In the genomic region with DNA sequence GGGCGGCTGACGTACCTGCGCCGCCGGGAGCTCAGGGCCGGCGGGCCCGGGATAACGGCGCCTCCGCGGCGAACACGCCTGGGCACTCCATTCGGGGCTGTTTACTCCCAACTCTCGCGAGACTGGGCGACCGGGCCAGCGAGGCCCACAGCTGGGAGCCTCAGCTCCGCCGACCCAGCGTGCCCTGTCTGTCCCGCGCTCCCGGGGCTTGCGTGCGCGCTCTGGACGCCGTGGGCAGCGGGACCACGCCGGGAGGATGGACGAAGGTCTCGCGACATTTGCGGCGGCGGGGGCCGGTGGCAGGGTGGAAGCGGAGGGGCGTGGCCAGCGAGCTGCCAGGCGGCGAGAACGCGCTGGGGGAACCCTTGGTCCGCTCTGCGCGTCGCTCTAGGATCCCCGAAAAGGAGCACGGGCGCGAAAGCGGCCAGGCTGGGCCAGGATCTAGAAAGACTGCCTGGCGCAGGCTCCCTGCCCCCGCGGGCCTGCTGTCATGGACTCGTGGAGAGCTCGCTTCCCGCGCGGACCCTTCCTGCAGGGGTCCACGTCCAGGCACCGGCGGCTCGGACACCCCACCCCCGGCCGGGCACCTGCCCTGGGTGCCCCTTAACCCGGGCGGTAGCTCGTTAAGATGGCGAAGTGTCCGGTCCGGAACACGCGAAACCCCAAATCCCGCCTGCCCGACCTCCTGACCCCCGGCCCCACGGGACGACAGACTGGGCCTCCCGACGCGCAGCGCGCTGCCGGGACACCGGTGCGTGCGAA, we compare ENCODE assay signal across 8 cellular contexts.
A peak's percentile ranks its signal among the peaks of the same experiment; 100 is the strongest.
DNase-seq lines count a peak whose midpoint lies in the region; ATAC-seq, FAIRE-seq and TF ChIP-seq lines count a peak whose summit lies in the region.

A gene (minus strand): TSS at position 223 of the 762 bp plus-strand sequence. CDS start 15,159 bp downstream, outside the sequence.

- H3K4me1 ChIP-seq in RWPE2 (ENCODE audit: insufficient read depth, poor library complexity, severe bottlenecking) = peaks cover 5% of the 10 kb centered on the region

- 0 out of 2 replicates have a peak, but pooled peaks cover 5% of the 10 kb centered on the region for H3K36me3 ChIP-seq in RWPE2 (ENCODE audit: low read depth)

- H3K4me3 ChIP-seq in RWPE2 (ENCODE audit: severe bottlenecking) (peak within 1 kb of the TSS; percentile 60), fibroblast of pulmonary artery (replicated peaks; ENCODE audit: low read depth, low read length) (peak within 1 kb of the TSS; percentile 95)

- no peaks in the 10 kb centered on the region for H3K9me3 ChIP-seq in RWPE2 (ENCODE audit: severe bottlenecking)

- no peaks in the 10 kb centered on the region for H3K27me3 Mint-ChIP-seq in nephron (ENCODE audit: low read depth)
- no peaks in the 10 kb centered on the region for H3K27me3 Mint-ChIP-seq in stimulated activated naive CD8-positive, alpha-beta T cell treated with anti-CD3 and anti-CD28 coated beads, Interleukin-15, Interleukin-2, amounts not matched to agents 100 ng/mL and 50 ng/mL, for 24 hours

- peak; percentile 98 for DNase-seq in EL
- peak; percentile 97 for DNase-seq in H54 (ENCODE audit: insufficient read length, low spot score)
- peak; percentile 97 for DNase-seq in LoVo (ENCODE audit: low spot score)
- peak; percentile 99 for DNase-seq in RWPE2 (ENCODE audit: low spot score)
- DNase-seq in activated T-helper 9 cell treated with anti-CD3 and anti-CD28 coated beads, Interleukin-2, amount 50 U/mL, for 16 hours (ENCODE audit: low read depth) = peak; percentile 98
- peak; percentile 98 for DNase-seq in fibroblast of pulmonary artery (ENCODE audit: low read depth)

- H3K9me3 Mint-ChIP-seq in nephron = no peaks in the 10 kb centered on the region
- H3K9me3 Mint-ChIP-seq in stimulated activated naive CD8-positive, alpha-beta T cell treated with anti-CD3 and anti-CD28 coated beads, Interleukin-15, Interleukin-2, amounts not matched to agents 100 ng/mL and 50 ng/mL, for 24 hours = no peaks in the 10 kb centered on the region

- H3K27ac ChIP-seq in RWPE2 (ENCODE audit: poor library complexity, severe bottlenecking) = peak within 1 kb of the TSS; percentile 58

- TF ChIP-seq CTCF in RWPE2 (IDR thresholded peaks at IDR 0.05; ENCODE audit: poor library complexity, severe bottlenecking) = peak; percentile 28
- TF ChIP-seq CTCF in fibroblast of pulmonary artery (IDR thresholded peaks at IDR 0.05; ENCODE audit: low read length, missing control alignments) = no peak
- TF ChIP-seq CTCF in nephron (IDR thresholded peaks at IDR 0.05; ENCODE audit: unreplicated experiment in 3 of 3) = no peak

- TF ChIP-seq POLR2A in H54 (IDR thresholded peaks at IDR 0.05; ENCODE audit: low read depth, low read length) = peak; percentile 85

- ATAC-seq in RWPE2 (ENCODE audit: low read depth) = peak; percentile 91

- H3K4me1 Mint-ChIP-seq in nephron = peaks cover 14% of the 10 kb centered on the region
- peaks cover 43% of the 10 kb centered on the region for H3K4me1 Mint-ChIP-seq in stimulated activated naive CD8-positive, alpha-beta T cell treated with anti-CD3 and anti-CD28 coated beads, Interleukin-15, Interleukin-2, amounts not matched to agents 100 ng/mL and 50 ng/mL, for 24 hours (ENCODE audit: low read depth)

- H3K4me3 Mint-ChIP-seq in nephron = peak within 1 kb of the TSS; percentile 94 to 97 (median 96)
- peak within 1 kb of the TSS; percentile 96 for H3K4me3 Mint-ChIP-seq in stimulated activated naive CD8-positive, alpha-beta T cell treated with anti-CD3 and anti-CD28 coated beads, Interleukin-15, Interleukin-2, amounts not matched to agents 100 ng/mL and 50 ng/mL, for 24 hours

- no peaks in the 10 kb centered on the region for H3K27me3 ChIP-seq in RWPE2 (ENCODE audit: insufficient read depth, poor library complexity, severe bottlenecking)

- H3K27ac Mint-ChIP-seq in nephron = peak within 1 kb of the TSS; percentile 96 to 99 (median 98)
- H3K27ac Mint-ChIP-seq in stimulated activated naive CD8-positive, alpha-beta T cell treated with anti-CD3 and anti-CD28 coated beads, Interleukin-15, Interleukin-2, amounts not matched to agents 100 ng/mL and 50 ng/mL, for 24 hours = peak within 1 kb of the TSS; percentile 94

- H3K36me3 Mint-ChIP-seq in nephron (ENCODE audit: low read depth) = peaks cover 3% of the 10 kb centered on the region
- H3K36me3 Mint-ChIP-seq in stimulated activated naive CD8-positive, alpha-beta T cell treated with anti-CD3 and anti-CD28 coated beads, Interleukin-15, Interleukin-2, amounts not matched to agents 100 ng/mL and 50 ng/mL, for 24 hours (ENCODE audit: low read depth) = peaks cover 3% of the 10 kb centered on the region

- FAIRE-seq in H54 (lab: Jason Lieb, UNC) = peak; percentile 48

Comparison
In these comparisons a context has a peak if more than half of its experiments do, and no peak if none do; other contexts are left out.
1. Peak in every context shown above with its lines: DNase-seq, ATAC-seq, H3K4me3 ChIP-seq and H3K27ac ChIP-seq.